8 cellular contexts compared by ENCODE assay signal in genomic region chr17:16380640-16381495, GRCh38. TPM values are rescaled to one million over a fixed set of nuclear protein-coding genes. Genes with fewer than 3 reads are reported as not detected.
DNase-seq lines count a peak whose midpoint lies in the region; ATAC-seq and TF ChIP-seq lines count a peak whose summit lies in the region.

Gene UBB (plus strand): TSS chr17:16381091. CDS start chr17:16381908, 817 bp downstream.

- CTCF ChIA-PET in RWPE1 (lab: Yijun Ruan, JAX): interaction anchor here (0.8 kb wide), 1 partner anchor 17 kb away, joined by 3 read pairs; no protein-coding TSS in a partner anchor

- H3K4me3 ChIP-seq in fibroblast of mammary gland (ENCODE audit: control insufficient read depth, low read depth, low read length): peak within 1 kb of the TSS; percentile 98

- ATAC-seq in GM21723 (IDR thresholded peaks at IDR 0.05; ENCODE audit: unreplicated experiment) (peak; percentile 89), natural killer cell (peak; percentile 86 to 95 (median 87))
- peak; percentile 96 for ATAC-seq in activated T-helper 17 cell treated with anti-CD3 and anti-CD28 coated beads, Interleukin-2, amount 50 U/mL, for 72 hours (replicated peaks)

- peak within 1 kb of the TSS; percentile 100 for H3K27ac Mint-ChIP-seq in activated T-helper 17 cell treated with anti-CD3 and anti-CD28 coated beads, Interleukin-2, amount 50 U/mL, for 72 hours
- peak within 1 kb of the TSS; percentile 99 to 100 for H3K27ac Mint-ChIP-seq in natural killer cell

- TF ChIP-seq CTCF in RWPE1 (conservative IDR thresholded peaks at IDR 0.05; ENCODE audit: low read depth) (no peak), fibroblast of mammary gland (conservative IDR thresholded peaks at IDR 0.05; ENCODE audit: control insufficient read depth, insufficient read depth, low read depth, low read length) (no peak), natural killer cell (IDR thresholded peaks at IDR 0.05) (no peak)

- H3K36me3 ChIP-seq in KOPT-K1 (ENCODE audit: insufficient read depth, low read length): peaks cover 34% of the 10 kb centered on the region

- H3K9me3 Mint-ChIP-seq in activated T-helper 17 cell treated with anti-CD3 and anti-CD28 coated beads, Interleukin-2, amount 50 U/mL, for 72 hours: no peaks in the 10 kb centered on the region
- H3K9me3 Mint-ChIP-seq in natural killer cell: no peaks in the 10 kb centered on the region

- POLR2A ChIA-PET in RWPE1 (lab: Yijun Ruan, JAX; ENCODE audit: low non-redundant PET): interaction anchor here (0.6 to 2.5 kb wide), 10 partner anchors 9 to 1326 kb away, joined by 3 to 13 read pairs (median 4); no protein-coding TSS in a partner anchor

- DNase-seq in DMS79 treated with DMSO at 0.1 percent for 48 hours (lab: John Stamatoyannopoulos, UW) (peak; percentile 74), RWPE1 (ENCODE audit: low spot score) (peak; percentile 94), fibroblast of mammary gland (ENCODE audit: low read depth) (peak; percentile 97), natural killer cell (peak; percentile 91)
- DNase-seq in stimulated activated naive CD4-positive, alpha-beta T cell treated with Interleukin-2 at 50 U/mL for 16 hours (lab: John Stamatoyannopoulos, UW): peak; percentile 95

- H3K4me1 Mint-ChIP-seq in activated T-helper 17 cell treated with anti-CD3 and anti-CD28 coated beads, Interleukin-2, amount 50 U/mL, for 72 hours: peaks cover 29% of the 10 kb centered on the region
- peaks cover 40 to 45% of the 10 kb centered on the region in 2 donors for H3K4me1 Mint-ChIP-seq in natural killer cell

- intact Hi-C loops in natural killer cell (cut with micrococcal nuclease): loop anchor here (1.0 to 5.0 kb wide), 3 partner anchors 36 to 156 kb away; no protein-coding TSS in a partner anchor

- no peaks in the 10 kb centered on the region for H3K27me3 Mint-ChIP-seq in activated T-helper 17 cell treated with anti-CD3 and anti-CD28 coated beads, Interleukin-2, amount 50 U/mL, for 72 hours
- no peaks in the 10 kb centered on the region for H3K27me3 Mint-ChIP-seq in natural killer cell (ENCODE audit: low read depth in 2 of 2)

- H3K9me3 ChIP-seq in KOPT-K1 (ENCODE audit: insufficient read depth, low read length, poor library complexity, severe bottlenecking): no peaks in the 10 kb centered on the region

- H3K36me3 Mint-ChIP-seq in activated T-helper 17 cell treated with anti-CD3 and anti-CD28 coated beads, Interleukin-2, amount 50 U/mL, for 72 hours (ENCODE audit: low read depth): peaks cover 47% of the 10 kb centered on the region
- H3K36me3 Mint-ChIP-seq in natural killer cell: peaks cover 13% of the 10 kb centered on the region

- H3K4me3 Mint-ChIP-seq in activated T-helper 17 cell treated with anti-CD3 and anti-CD28 coated beads, Interleukin-2, amount 50 U/mL, for 72 hours: peak within 1 kb of the TSS; percentile 98
- H3K4me3 Mint-ChIP-seq in natural killer cell: peak within 1 kb of the TSS; percentile 99

- H3K27ac ChIP-seq in KOPT-K1 (ENCODE audit: low read depth, low read length, poor library complexity, severe bottlenecking) (peak within 1 kb of the TSS; percentile 86), RWPE1 (peak within 1 kb of the TSS; percentile 92)

RNA-seq across cellular contexts. Expression of gene UBB, which starts in this region (rescaled TPM):
- total RNA-seq in activated T-helper 17 cell treated with anti-CD3 and anti-CD28 coated beads, Interleukin-2, amount 50 U/mL, for 72 hours: 1,000 to 10,000 TPM in 1 of 2 donors, 100 to 1,000 TPM in 1; 896 to 1,413 TPM
- total RNA-seq in natural killer cell: 1,000 to 10,000 TPM; 1,492 to 1,665 (median 1,530) TPM

Comparison
In these comparisons a context has a peak if more than half of its experiments do, and no peak if none do; other contexts are left out.
1. Peak in every context shown above with its lines: DNase-seq, ATAC-seq, H3K4me3 ChIP-seq and H3K27ac ChIP-seq.